Comparison of ENCODE assay signal across 8 cellular contexts in genomic region chr18:57802166-57802868, GRCh38. TPM values are rescaled to one million over a fixed set of nuclear protein-coding genes. Genes with fewer than 3 reads are reported as not detected.
A peak's percentile ranks its signal among the peaks of the same experiment; 100 is the strongest.
DNase-seq lines count a peak whose midpoint lies in the region; ATAC-seq and TF ChIP-seq lines count a peak whose summit lies in the region.

No MANE protein-coding gene starts in this region.

- peak overlapping the region; percentile 78 for H3K4me3 Mint-ChIP-seq in T-helper 17 cell

- 0 to 2% (median 1%) methylated on average over 7 to 48 of the region's 48 CpGs for WGBS in heart left ventricle, 4 donors
- 0 to 1% methylated on average over 48 of the region's 48 CpGs for WGBS in heart right ventricle, 2 donors

- H3K36me3 ChIP-seq in heart left ventricle (no peaks in the 10 kb centered on the region), heart right ventricle (no peaks in the 10 kb centered on the region), skeletal muscle tissue (ENCODE audit: control insufficient read depth in 3 of 3, insufficient read depth in 3 of 3, low read length in 3 of 3) (no peaks in the 10 kb centered on the region)

- H3K36me3 Mint-ChIP-seq in T-helper 17 cell (ENCODE audit: low read depth) = peaks cover 3% of the 10 kb centered on the region

- ATAC-seq in heart left ventricle = no peak
- ATAC-seq in left ventricle myocardium superior = no peak
- ATAC-seq in T-helper 17 cell = no peak
- ATAC-seq in heart right ventricle = peak in 2 of 8 donors; percentile 7 to 9
- ATAC-seq in GM19397 (IDR thresholded peaks at IDR 0.05; ENCODE audit: unreplicated experiment) = no peak

- TF ChIP-seq POLR2A in heart left ventricle (IDR thresholded peaks at IDR 0.05) = no peak

- DNase-seq in heart left ventricle (no peak), left ventricle myocardium superior (no peak), T-helper 17 cell (no peak), heart right ventricle (no peak), amniotic stem cell (lab: John Stamatoyannopoulos, UW) (no peak), NCI-H2081 treated with DMSO at 0.1 percent for 48 hours (lab: John Stamatoyannopoulos, UW) (no peak)

- TF ChIP-seq CTCF in heart left ventricle (IDR thresholded peaks at IDR 0.05) = no peak
- no peak for TF ChIP-seq CTCF in heart right ventricle (IDR thresholded peaks at IDR 0.05)

- H3K4me3 ChIP-seq in heart left ventricle (peak overlapping the region; percentile 78 to 97 (median 90)), heart right ventricle (peak overlapping the region; percentile 69 to 98 (median 90)), skeletal muscle tissue (ENCODE audit: low read length in 3 of 3) (peak overlapping the region; percentile 82 to 85 (median 82))

- H3K4me1 ChIP-seq in heart left ventricle (peaks cover 0 to 62% (median 22%) of the 10 kb centered on the region in 12 donors), heart right ventricle (peaks cover 0 to 63% (median 35%) of the 10 kb centered on the region in 9 donors), skeletal muscle tissue (ENCODE audit: control insufficient read depth in 3 of 3, insufficient read depth in 3 of 3, low read length in 3 of 3) (peaks cover 18 to 32% (median 24%) of the 10 kb centered on the region in 3 donors)

- intact Hi-C loops in heart left ventricle (cut with DNase I) (loop anchor here in 4 of 10 donors (5.0 to 10.0 kb wide), 8 partner anchors 35 to 180 kb away; partner anchors contain the start of gene NARS1 (in 1 of the 4)), left ventricle myocardium superior (cut with micrococcal nuclease) (no loop called here), heart right ventricle (cut with DNase I) (loop anchor here in 6 of 10 donors (5.0 to 10.0 kb wide), 6 partner anchors 88 to 180 kb away; partner anchors contain the start of gene NARS1 (in 1 of the 6))

- H3K27me3 Mint-ChIP-seq in T-helper 17 cell = peaks cover 49% of the 10 kb centered on the region

- no peak overlapping the region for H3K27ac Mint-ChIP-seq in T-helper 17 cell

- H3K4me1 Mint-ChIP-seq in T-helper 17 cell = peaks cover 3% of the 10 kb centered on the region

- H3K27ac ChIP-seq in heart left ventricle = peak overlapping the region; percentile 70 to 97 (median 92)
- peak overlapping the region; percentile 81 to 97 (median 92) for H3K27ac ChIP-seq in heart right ventricle
- peak overlapping the region; percentile 86 for H3K27ac ChIP-seq in skeletal muscle tissue (ENCODE audit: low read depth, low read length)

- no peaks in the 10 kb centered on the region for H3K9me3 ChIP-seq in heart left ventricle
- H3K9me3 ChIP-seq in T-helper 17 cell (ENCODE audit: control insufficient read depth, low read length, poor library complexity, severe bottlenecking) = no peaks in the 10 kb centered on the region
- no peaks in the 10 kb centered on the region for H3K9me3 ChIP-seq in heart right ventricle
- H3K9me3 ChIP-seq in skeletal muscle tissue (ENCODE audit: control insufficient read depth in 3 of 3, low read length in 3 of 3) = no peaks in the 10 kb centered on the region

- H3K27me3 ChIP-seq in heart left ventricle (peaks cover 0 to 46% (median 0%) of the 10 kb centered on the region in 9 donors), heart right ventricle (peaks cover 0 to 43% (median 0%) of the 10 kb centered on the region in 7 donors), skeletal muscle tissue (ENCODE audit: control insufficient read depth in 3 of 3, insufficient read depth in 3 of 3, low read length in 3 of 3) (peaks cover 0 to 5% (median 3%) of the 10 kb centered on the region in 3 donors)

- H3K9ac ChIP-seq in skeletal muscle tissue (ENCODE audit: low read depth in 1 of 3, low read length in 3 of 3) = peak overlapping the region; percentile 65 to 91 (median 88)

RNA-seq across cellular contexts. Expression of gene ATP8B1, which starts 0.8 kb away (rescaled TPM):
- total RNA-seq in heart left ventricle (10 to 100 TPM in 1 of 9 donors, 1 to 10 TPM in 8; 5.3 to 12.8 (median 6.5) TPM), left ventricle myocardium superior (4.0 TPM), T-helper 17 cell (not detected), heart right ventricle (10 to 100 TPM in 4 of 10 donors, 1 to 10 TPM in 6; 4.1 to 16.5 (median 8.1) TPM), skeletal muscle tissue (4.7 TPM)
- polyA plus RNA-seq in heart left ventricle (1 to 10 TPM; 3.0 to 3.7 TPM), heart right ventricle (1 to 10 TPM; 2.7 to 3.7 TPM)
